In the genomic region with DNA sequence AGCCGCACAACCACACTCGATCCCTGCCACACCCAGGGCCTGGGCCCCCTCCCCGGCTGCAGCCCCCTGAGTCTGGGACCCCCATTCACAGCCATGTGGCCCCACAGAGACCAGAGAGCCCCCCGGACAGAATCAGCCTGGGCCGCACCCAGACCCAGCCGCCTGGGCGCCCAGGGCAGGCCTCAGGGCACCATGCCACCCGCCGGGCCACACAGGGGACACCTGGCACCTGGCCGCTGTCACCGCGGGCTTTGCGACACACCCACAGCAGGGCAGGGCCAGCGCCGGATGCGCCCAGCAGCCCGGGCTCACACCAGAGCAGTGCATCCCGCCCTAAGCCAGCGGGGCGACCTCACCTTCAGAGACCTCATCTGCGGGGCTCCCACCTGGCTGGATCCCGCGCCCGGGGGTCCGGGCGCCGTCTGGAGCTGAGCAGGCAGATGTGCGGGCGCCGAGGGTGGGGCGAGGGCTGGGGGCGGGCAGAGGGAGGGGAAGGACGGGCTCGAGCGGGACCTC, we compare ENCODE assay signal across 6 cellular contexts. TPM values are rescaled to one million over a fixed set of nuclear protein-coding genes. Genes with fewer than 3 reads are reported as not detected.
A peak's percentile ranks its signal among the peaks of the same experiment; 100 is the strongest.
DNase-seq lines count a peak whose midpoint lies in the region; ATAC-seq and TF ChIP-seq lines count a peak whose summit lies in the region.

No MANE protein-coding gene starts in this region.

- peaks cover 43 to 79% of the 10 kb centered on the region in 2 donors for H3K4me1 ChIP-seq in thoracic aorta (ENCODE audit: control insufficient read depth in 1 of 2, low read depth in 2 of 2)

- H3K4me3 ChIP-seq in fibroblast of mammary gland (ENCODE audit: control insufficient read depth, low read depth, low read length): peak overlapping the region; percentile 47
- peak overlapping the region; percentile 87 for H3K4me3 ChIP-seq in thoracic aorta

- no peaks in the 10 kb centered on the region for H3K36me3 ChIP-seq in thoracic aorta

- H3K27ac ChIP-seq in thoracic aorta: peak overlapping the region; percentile 98 to 99

- ATAC-seq in thoracic aorta (ENCODE audit: insufficient number of reproducible peaks, low FRiP score, low read depth): no peak
- ATAC-seq in HG02852 (IDR thresholded peaks at IDR 0.05; ENCODE audit: unreplicated experiment): no peak
- ATAC-seq in HG03159 (IDR thresholded peaks at IDR 0.05; ENCODE audit: unreplicated experiment): no peak

- H3K27me3 ChIP-seq in thoracic aorta (replicated peaks; ENCODE audit: insufficient read depth): no peaks in the 10 kb centered on the region

- DNase-seq in A172 (ENCODE audit: low spot score) (peak; percentile 28), NCI-H146 (lab: John Stamatoyannopoulos, UW) (peak; percentile 81), fibroblast of mammary gland (ENCODE audit: low read depth) (no peak), thoracic aorta (ENCODE audit: low spot score) (no peak)

- H3K9me3 ChIP-seq in thoracic aorta: no peaks in the 10 kb centered on the region

- TF ChIP-seq CTCF in fibroblast of mammary gland (conservative IDR thresholded peaks at IDR 0.05; ENCODE audit: control insufficient read depth, insufficient read depth, low read depth, low read length): no peak
- TF ChIP-seq CTCF in thoracic aorta (IDR thresholded peaks at IDR 0.05): no peak

RNA-seq across cellular contexts. Expression of a gene that starts 0.4 kb away (rescaled TPM):
- 3.4 and 7.4 TPM in 2 replicates for total RNA-seq in A172 (2014; rRNA removed; shearing (Covaris generic))
- total RNA-seq in thoracic aorta: 10 to 100 TPM; 29.4 to 39.1 TPM

RNA-seq across cellular contexts. Expression of a gene that starts 20.4 kb away (rescaled TPM):
- total RNA-seq in A172 (2014; rRNA removed; shearing (Covaris generic)): 23.0 and 34.6 TPM in 2 replicates
- 10 to 100 TPM; 33.4 to 38.0 TPM for total RNA-seq in thoracic aorta

RNA-seq across cellular contexts. Expression of a gene that starts 21.0 kb away (rescaled TPM):
- 0.07 TPM in 1 of 2 replicates, not detected in the other for total RNA-seq in A172 (2014; rRNA removed; shearing (Covaris generic))
- 1 to 10 TPM; 1.1 to 1.6 TPM for total RNA-seq in thoracic aorta

RNA-seq across cellular contexts. Expression of a gene that starts 33.5 kb away (rescaled TPM):
- total RNA-seq in A172 (2014; rRNA removed; shearing (Covaris generic)): 224 and 260 TPM in 2 replicates
- total RNA-seq in thoracic aorta: 100 to 1,000 TPM in 1 of 2 donors, 10 to 100 TPM in 1; 90.8 to 120 TPM

RNA-seq across cellular contexts. Expression of a gene that starts 48.8 kb away (rescaled TPM):
- 152 and 169 TPM in 2 replicates for total RNA-seq in A172 (2014; rRNA removed; shearing (Covaris generic))
- total RNA-seq in thoracic aorta: 100 to 1,000 TPM in 1 of 2 donors, 10 to 100 TPM in 1; 85.6 to 112 TPM

Comparison
In these comparisons a context has a peak if more than half of its experiments do, and no peak if none do; other contexts are left out.
1. DNase-seq: peak in A172 (single experiment) and NCI-H146 (single experiment); none in fibroblast of mammary gland (single experiment) and thoracic aorta (single experiment).